In genomic region chr10:51718804-51719291, GRCh38 we compare ENCODE assay signal across 17 cellular contexts. TPM values are rescaled to one million over a fixed set of nuclear protein-coding genes. Genes with fewer than 3 reads are reported as not detected.
DNase-seq lines count a peak whose midpoint lies in the region; ATAC-seq and TF ChIP-seq lines count a peak whose summit lies in the region.
"Had no signal": no experiment of that assay in that cellular context is flagged by ENCODE, and none has a peak within 500 bp of the region (broad histone marks: within the 10 kb centered on the region; RNA-seq: fewer than 3 reads in every experiment).

No MANE protein-coding gene starts in this region.

- CTCF ChIA-PET in mammary epithelial cell (lab: Charles Lee; ENCODE audit: low non-redundant PET) (interaction anchor here (0.6 kb wide), 1 partner anchor 84 kb away, joined by 8 read pairs; no protein-coding TSS in a partner anchor), MCF 10A (lab: Yijun Ruan, JAX) (no interaction called here)

- H3K27me3 Mint-ChIP-seq in MCF 10A (ENCODE audit: insufficient read depth, unreplicated experiment) = no peaks in the 10 kb centered on the region

- no peak overlapping the region for H3K27ac Mint-ChIP-seq in MCF 10A (ENCODE audit: low read depth, unreplicated experiment)
- H3K27ac Mint-ChIP-seq: activated naive CD8-positive, alpha-beta T cell treated with anti-CD3 and anti-CD28 coated beads, Interleukin-2, amount 10 ng/mL, durations not matched to agents 7 days and 5 days; IgD-negative memory B cell had no signal

- no peak overlapping the region for H3K9ac ChIP-seq in mammary epithelial cell (ENCODE audit: insufficient read depth, low read length)

- H3K4me1 ChIP-seq in mammary epithelial cell (ENCODE audit: insufficient read depth, low read length) = no peaks in the 10 kb centered on the region
- H3K4me1 ChIP-seq in ascending aorta = peaks cover 18 to 37% of the 10 kb centered on the region in 2 donors
- H3K4me1 ChIP-seq in esophagus squamous epithelium = peaks cover 0 to 4% (median 4%) of the 10 kb centered on the region in 3 donors
- H3K4me1 ChIP-seq: SJSA1 had no signal

- H3K27me3 ChIP-seq in mammary epithelial cell (ENCODE audit: insufficient read depth, low read length) (no peaks in the 10 kb centered on the region), ascending aorta (no peaks in the 10 kb centered on the region), esophagus squamous epithelium (no peaks in the 10 kb centered on the region)
- H3K27me3 ChIP-seq: neutrophil, SJSA1, transverse colon had no signal

- H3K36me3 Mint-ChIP-seq in MCF 10A (ENCODE audit: insufficient read depth, unreplicated experiment) = no peaks in the 10 kb centered on the region
- H3K36me3 Mint-ChIP-seq: activated naive CD8-positive, alpha-beta T cell treated with anti-CD3 and anti-CD28 coated beads, Interleukin-2, amount 10 ng/mL, durations not matched to agents 7 days and 5 days; IgD-negative memory B cell had no signal

- no peaks in the 10 kb centered on the region for H3K4me1 Mint-ChIP-seq in MCF 10A (ENCODE audit: insufficient read depth, unreplicated experiment)
- H3K4me1 Mint-ChIP-seq: activated naive CD8-positive, alpha-beta T cell treated with anti-CD3 and anti-CD28 coated beads, Interleukin-2, amount 10 ng/mL, durations not matched to agents 7 days and 5 days; IgD-negative memory B cell had no signal

- H3K9me3 ChIP-seq in mammary epithelial cell (replicated peaks; ENCODE audit: insufficient read depth, low read length) (no peaks in the 10 kb centered on the region), ascending aorta (no peaks in the 10 kb centered on the region), esophagus squamous epithelium (no peaks in the 10 kb centered on the region)
- H3K9me3 ChIP-seq: neutrophil, SJSA1, transverse colon had no signal

- no peak overlapping the region for H3K4me2 ChIP-seq in mammary epithelial cell (ENCODE audit: insufficient read depth, low read depth, low read length)

- no peak overlapping the region for H3K4me3 Mint-ChIP-seq in MCF 10A (ENCODE audit: unreplicated experiment)
- H3K4me3 Mint-ChIP-seq: activated naive CD8-positive, alpha-beta T cell treated with anti-CD3 and anti-CD28 coated beads, Interleukin-2, amount 10 ng/mL, durations not matched to agents 7 days and 5 days; IgD-negative memory B cell had no signal

- H3K36me3 ChIP-seq in mammary epithelial cell (ENCODE audit: insufficient read depth, low read length) (no peaks in the 10 kb centered on the region), ascending aorta (no peaks in the 10 kb centered on the region), esophagus squamous epithelium (no peaks in the 10 kb centered on the region)
- H3K36me3 ChIP-seq: neutrophil, SJSA1, transverse colon had no signal

- intact Hi-C loops in mammary epithelial cell (cut with micrococcal nuclease) (no loop called here), MCF 10A (cut with micrococcal nuclease) (no loop called here), ascending aorta (cut with DNase I) (loop anchor here (5.0 kb wide), 1 partner anchor 158 kb away; no protein-coding TSS in a partner anchor), Right ventricle myocardium inferior (cut with DNase I) (no loop called here), esophagus squamous epithelium (cut with DNase I) (no loop called here)

- no peak overlapping the region for H3K4me3 ChIP-seq in mammary epithelial cell (replicated peaks in 1 of 3; ENCODE audit: insufficient read depth in 1 of 3, low read depth in 2 of 3, low read length in 3 of 3)
- no peak overlapping the region for H3K4me3 ChIP-seq in ascending aorta
- H3K4me3 ChIP-seq in esophagus squamous epithelium = no peak overlapping the region
- H3K4me3 ChIP-seq: dorsolateral prefrontal cortex, SJSA1, transverse colon had no signal

- no TSS peak for BruUV-seq in mammary epithelial cell (replicated peaks; lab: Mats Ljungman, UMichigan)
- BruUV-seq in MCF 10A (replicated peaks; lab: Mats Ljungman, UMichigan) = no TSS peak

- H2AFZ ChIP-seq in mammary epithelial cell (ENCODE audit: low read depth, low read length) = no peak overlapping the region

- H3K79me2 ChIP-seq in mammary epithelial cell (ENCODE audit: insufficient read depth, low read length) = no peaks in the 10 kb centered on the region

- TF ChIP-seq CTCF in mammary epithelial cell (conservative IDR thresholded peaks at IDR 0.05 in 1 of 2, IDR thresholded peaks at IDR 0.05 in 1 of 2; ENCODE audit: extremely low read depth in 1 of 2, insufficient read depth in 1 of 2, low read depth in 1 of 2, low read length in 2 of 2) = no peak
- no peak for TF ChIP-seq CTCF in MCF 10A (IDR thresholded peaks at IDR 0.05; ENCODE audit: unreplicated experiment)
- TF ChIP-seq CTCF in ascending aorta (IDR thresholded peaks at IDR 0.05) = no peak
- no peak for TF ChIP-seq CTCF in esophagus squamous epithelium (IDR thresholded peaks at IDR 0.05)

- no peak for TF ChIP-seq POLR2A in esophagus squamous epithelium (IDR thresholded peaks at IDR 0.05)

- ATAC-seq in HG03521 (IDR thresholded peaks at IDR 0.05; ENCODE audit: unreplicated experiment) = no peak
- ATAC-seq in Right ventricle myocardium inferior = no peak
- ATAC-seq: left ventricle myocardium superior had no signal

- dilution Hi-C loops in mammary epithelial cell (cut with HindIII; ENCODE audit: low sequenced_read_pairs) = no loop called here

- POLR2A ChIA-PET in MCF 10A (lab: Yijun Ruan, JAX) = interaction anchor here (1.1 kb wide), 1 partner anchor 19 kb away, joined by 4 read pairs; no protein-coding TSS in a partner anchor

- H4K20me1 ChIP-seq in mammary epithelial cell (ENCODE audit: insufficient read depth, low read length) = no peaks in the 10 kb centered on the region

- no peak overlapping the region for H3K27ac ChIP-seq in mammary epithelial cell (ENCODE audit: insufficient read depth, low read depth, low read length)
- H3K27ac ChIP-seq in ascending aorta = peak overlapping the region; percentile 81 to 82
- H3K27ac ChIP-seq in esophagus squamous epithelium = no peak overlapping the region
- H3K27ac ChIP-seq: dorsolateral prefrontal cortex, neutrophil, SJSA1 had no signal

- in situ Hi-C loops in mammary epithelial cell (cut with MboI; ENCODE audit: low sequenced_read_pairs in 2 of 2) = no loop called here

- DNase-seq in mammary epithelial cell (peak; percentile 56), MCF 10A (ENCODE audit: unreplicated experiment) (no peak), ascending aorta (ENCODE audit: low spot score in 2 of 2) (no peak), iris pigment epithelial cell (ENCODE audit: low read depth) (peak; percentile 11), Right ventricle myocardium inferior (ENCODE audit: missing footprints) (no peak), NCI-H1417 (lab: John Stamatoyannopoulos, UW) (no peak), esophagus squamous epithelium (lab: John Stamatoyannopoulos, UW) (no peak)
- DNase-seq: activated naive CD8-positive, alpha-beta T cell treated with anti-CD3 and anti-CD28 coated beads, Interleukin-2, amount 10 ng/mL, durations not matched to agents 7 days and 5 days; dorsolateral prefrontal cortex; glutamatergic neuron; left ventricle myocardium superior; NCI-H187; transverse colon had no signal

- no peaks in the 10 kb centered on the region for H3K9me3 Mint-ChIP-seq in MCF 10A (ENCODE audit: unreplicated experiment)

RNA-seq across cellular contexts. Expression of gene CSTF2T, which starts 19.5 kb away (rescaled TPM):
- total RNA-seq in mammary epithelial cell = 10 to 100 TPM; 16.4 to 17.8 TPM
- polyA plus RNA-seq in mammary epithelial cell = 4.8 TPM
- polyA minus RNA-seq in mammary epithelial cell = 13.4 TPM
- total RNA-seq in MCF 10A (2022) = 15.7 and 18.0 TPM in 2 replicates
- 11.6 TPM for total RNA-seq in ascending aorta
- 21.3 TPM for total RNA-seq in Right ventricle myocardium inferior
- 10 to 100 TPM in 3 of 4 donors, 1 to 10 TPM in 1; 8.1 to 15.3 (median 12.6) TPM for total RNA-seq in esophagus squamous epithelium

Comparison
In these comparisons a context has a peak if more than half of its experiments do, and no peak if none do; other contexts are left out.
1. DNase-seq: peak in mammary epithelial cell (single experiment) and iris pigment epithelial cell (single experiment); none in MCF 10A (single experiment), ascending aorta (0 of 2), Right ventricle myocardium inferior (single experiment), NCI-H1417 (0 of 3) and esophagus squamous epithelium (single experiment).
2. H3K27ac ChIP-seq: peak in ascending aorta (2 of 2); none in mammary epithelial cell (single experiment) and esophagus squamous epithelium (0 of 4).